In the genomic region with DNA sequence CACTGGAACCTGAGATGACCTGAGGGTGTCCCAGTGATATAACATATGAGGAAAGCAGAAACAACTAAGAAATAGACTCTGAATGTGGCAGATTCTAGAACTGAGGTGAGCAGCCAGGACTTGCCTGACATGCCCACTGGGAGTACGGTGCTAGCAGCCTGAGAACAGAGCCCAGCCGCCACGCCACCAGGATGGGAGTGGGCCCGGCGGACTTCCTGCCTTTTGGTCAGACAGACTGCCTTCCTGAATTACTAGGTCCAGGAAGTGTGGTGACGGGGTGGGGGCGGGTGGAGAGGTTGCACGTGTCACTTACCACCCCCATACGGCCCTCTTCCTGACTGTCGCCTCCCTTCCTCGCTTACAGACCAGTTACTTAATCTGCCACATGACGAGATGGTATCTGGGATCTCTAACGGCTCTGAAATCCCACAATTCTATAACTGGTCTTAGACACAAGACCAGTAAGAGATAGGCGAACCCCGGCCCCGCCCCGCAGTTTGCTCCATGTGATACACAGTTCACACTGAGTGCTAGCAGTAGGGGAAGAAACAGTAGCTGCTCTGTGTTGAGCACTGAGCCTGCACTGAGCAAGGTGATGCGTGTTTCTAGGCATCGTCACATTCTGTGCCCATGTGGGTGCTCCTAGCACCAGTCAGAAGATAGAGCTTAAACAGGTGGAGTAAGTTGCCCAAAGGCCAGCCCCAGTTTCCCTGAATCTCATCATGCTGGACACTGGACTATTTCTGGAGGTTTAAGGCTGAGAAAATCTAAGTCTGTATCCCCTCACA, we compare ENCODE assay signal across 8 cellular contexts.
A peak's percentile ranks its signal among the peaks of the same experiment; 100 is the strongest.
DNase-seq lines count a peak whose midpoint lies in the region; ATAC-seq and TF ChIP-seq lines count a peak whose summit lies in the region.

No MANE protein-coding gene starts in this region.

- POLR2A ChIA-PET in PC-3 (lab: Charles Lee; ENCODE audit: unreplicated experiment), result no interaction called here

- peak overlapping the region; percentile 90 for H3K27ac Mint-ChIP-seq in T-helper 2 cell treated with Interferon-gamma antibody and Interleukin-4, amounts not matched to agents 5 μg/mL and 100 μg/mL, for 36 hours
- H3K27ac Mint-ChIP-seq in neural crest cell (ENCODE audit: unreplicated experiment) (peak overlapping the region; percentile 60), type B pancreatic cell (no peak overlapping the region)

- H3K9me3 Mint-ChIP-seq in T-helper 2 cell treated with Interferon-gamma antibody and Interleukin-4, amounts not matched to agents 5 μg/mL and 100 μg/mL, for 36 hours, result peaks cover 12% of the 10 kb centered on the region
- H3K9me3 Mint-ChIP-seq in neural crest cell (peaks cover 3% of the 10 kb centered on the region), type B pancreatic cell (no peaks in the 10 kb centered on the region)

- H3K4me1 ChIP-seq in BE2C, result peaks cover 38% of the 10 kb centered on the region
- H3K4me1 ChIP-seq in tibial artery, result peaks cover 0 to 5% (median 3%) of the 10 kb centered on the region in 4 donors
- H3K4me1 ChIP-seq in PC-3 (ENCODE audit: insufficient read depth, low read length), result no peaks in the 10 kb centered on the region

- intact Hi-C loops in tibial artery (cut with DNase I; ENCODE audit: low total_unique reads), result no loop called here
- intact Hi-C loops in PC-3 (cut with micrococcal nuclease), result no loop called here

- H3K27me3 Mint-ChIP-seq in T-helper 2 cell treated with Interferon-gamma antibody and Interleukin-4, amounts not matched to agents 5 μg/mL and 100 μg/mL, for 36 hours (ENCODE audit: low read depth), result peaks cover 3% of the 10 kb centered on the region
- H3K27me3 Mint-ChIP-seq in neural crest cell (ENCODE audit: low read depth), result peaks cover 8% of the 10 kb centered on the region
- peaks cover 9% of the 10 kb centered on the region for H3K27me3 Mint-ChIP-seq in type B pancreatic cell

- H3K27me3 ChIP-seq in BE2C (no peaks in the 10 kb centered on the region), tibial artery (peaks cover 0 to 28% of the 10 kb centered on the region in 2 donors), PC-3 (ENCODE audit: low read length) (no peaks in the 10 kb centered on the region)

- H3K9ac ChIP-seq in PC-3 (ENCODE audit: low read length), result no peak overlapping the region

- H3K36me3 ChIP-seq in BE2C (peaks cover 2% of the 10 kb centered on the region), tibial artery (peaks cover 0 to 6% (median 0%) of the 10 kb centered on the region in 3 donors), PC-3 (ENCODE audit: low read depth, low read length) (no peaks in the 10 kb centered on the region)

- peaks cover 46% of the 10 kb centered on the region for H3K4me1 Mint-ChIP-seq in T-helper 2 cell treated with Interferon-gamma antibody and Interleukin-4, amounts not matched to agents 5 μg/mL and 100 μg/mL, for 36 hours (ENCODE audit: low read depth)
- H3K4me1 Mint-ChIP-seq in neural crest cell (peaks cover 29% of the 10 kb centered on the region), type B pancreatic cell (ENCODE audit: unreplicated experiment) (peaks cover 51% of the 10 kb centered on the region)

- no peak overlapping the region for H3K4me2 ChIP-seq in PC-3 (ENCODE audit: low read length)

- H2AFZ ChIP-seq in PC-3 (ENCODE audit: low read length), result no peak overlapping the region

- H3K27ac ChIP-seq in tibial artery, result no peak overlapping the region
- H3K27ac ChIP-seq in PC-3 (ENCODE audit: low read length), result no peak overlapping the region

- no peaks in the 10 kb centered on the region for H3F3A ChIP-seq in PC-3 (ENCODE audit: low read length, unreplicated experiment)

- peak; percentile 76 for ATAC-seq in HG02759 (IDR thresholded peaks at IDR 0.05; ENCODE audit: unreplicated experiment)
- no peak; the same call in 1 of the 2 replicates for ATAC-seq in PC-3

- H3K4me3 Mint-ChIP-seq in T-helper 2 cell treated with Interferon-gamma antibody and Interleukin-4, amounts not matched to agents 5 μg/mL and 100 μg/mL, for 36 hours, result peak overlapping the region; percentile 77
- H3K4me3 Mint-ChIP-seq in neural crest cell (no peak overlapping the region), type B pancreatic cell (no peak overlapping the region)

- BruUV-seq in PC-3 (replicated peaks; lab: Mats Ljungman, UMichigan), result no TSS peak

- H3K9me3 ChIP-seq in BE2C, result 0 out of 2 replicates have a peak, but pooled peaks cover 7% of the 10 kb centered on the region
- peaks cover 0 to 12% (median 7%) of the 10 kb centered on the region in 3 donors for H3K9me3 ChIP-seq in tibial artery
- H3K9me3 ChIP-seq in PC-3 (ENCODE audit: low read length), result no peaks in the 10 kb centered on the region

- H3K9me2 ChIP-seq in PC-3 (replicated peaks; ENCODE audit: low read length), result no peaks in the 10 kb centered on the region

- CTCF ChIA-PET in PC-3 (lab: Charles Lee), result no interaction called here

- peaks cover 2% of the 10 kb centered on the region for H3K36me3 Mint-ChIP-seq in T-helper 2 cell treated with Interferon-gamma antibody and Interleukin-4, amounts not matched to agents 5 μg/mL and 100 μg/mL, for 36 hours (ENCODE audit: low read depth)
- H3K36me3 Mint-ChIP-seq in neural crest cell (ENCODE audit: low read depth), result no peaks in the 10 kb centered on the region
- H3K36me3 Mint-ChIP-seq in type B pancreatic cell, result no peaks in the 10 kb centered on the region

- H3K4me3 ChIP-seq in BE2C (ENCODE audit: low read depth, low read length) (peak overlapping the region; percentile 5; the same call in 1 of the 2 replicates), tibial artery (no peak overlapping the region), PC-3 (ENCODE audit: low read length) (no peak overlapping the region)

- no peaks in the 10 kb centered on the region for H3K79me2 ChIP-seq in PC-3 (ENCODE audit: low read length)

- no peaks in the 10 kb centered on the region for H4K20me1 ChIP-seq in PC-3 (ENCODE audit: low read length)

- DNase-seq in BE2C, result peak; percentile 93
- peak; percentile 60 for DNase-seq in T-helper 2 cell treated with Interferon-gamma antibody and Interleukin-4, amounts not matched to agents 5 μg/mL and 100 μg/mL, for 36 hours (ENCODE audit: low spot score)
- peak; percentile 20 for DNase-seq in central memory CD4-positive, alpha-beta T cell
- no peak for DNase-seq in neural crest cell (ENCODE audit: low read depth, low spot score)
- peak; percentile 71 to 79 for DNase-seq in tibial artery
- no peak for DNase-seq in type B pancreatic cell (ENCODE audit: extremely low spot score, unreplicated experiment)
- no peak for DNase-seq in PC-3

- TF ChIP-seq CTCF in BE2C (IDR thresholded peaks at IDR 0.05; ENCODE audit: low read depth, low read length), result peak; percentile 18
- TF ChIP-seq CTCF in neural crest cell (conservative IDR thresholded peaks at IDR 0.05), result no peak
- TF ChIP-seq CTCF in tibial artery (IDR thresholded peaks at IDR 0.05), result no peak
- TF ChIP-seq CTCF in type B pancreatic cell (conservative IDR thresholded peaks at IDR 0.05), result no peak
- no peak for TF ChIP-seq CTCF in PC-3 (conservative IDR thresholded peaks at IDR 0.05; ENCODE audit: low read depth, low read length)

Comparison
In these comparisons a context has a peak if more than half of its experiments do, and no peak if none do; other contexts are left out.
1. DNase-seq: peak in BE2C (single experiment), T-helper 2 cell treated with Interferon-gamma antibody and Interleukin-4, amounts not matched to agents 5 μg/mL and 100 μg/mL, for 36 hours (single experiment), central memory CD4-positive, alpha-beta T cell (single experiment) and tibial artery (2 of 2); none in neural crest cell (single experiment), type B pancreatic cell (single experiment) and PC-3 (single experiment).